ENCODE assay signal across 26 cellular contexts in genomic region chr18:46113751-46114150, GRCh38. TPM values are rescaled to one million over a fixed set of nuclear protein-coding genes. Genes with fewer than 3 reads are reported as not detected.
DNase-seq lines count a peak whose midpoint lies in the region; ATAC-seq, FAIRE-seq and TF ChIP-seq lines count a peak whose summit lies in the region.
"Had no signal": no experiment of that assay in that cellular context is flagged by ENCODE, and none has a peak within 500 bp of the region (broad histone marks: within the 10 kb centered on the region; RNA-seq: fewer than 3 reads in every experiment).

No MANE protein-coding gene starts in this region.

- H3K79me2 ChIP-seq in K562 (ENCODE audit: control insufficient read depth, insufficient read depth, low read length) (no peaks in the 10 kb centered on the region; the same call in 2 of the 3 replicates), hepatocyte (peaks cover 8% of the 10 kb centered on the region), parathyroid adenoma (no peaks in the 10 kb centered on the region)

- POLR2A ChIA-PET in K562 (lab: Yijun Ruan, JAX): interaction anchor here (1.4 to 1.8 kb wide), 3 partner anchors 12 to 60 kb away, joined by 3 to 9 read pairs (median 7); a partner anchor contains a TSS
- POLR2A ChIA-PET in MCF 10A (lab: Yijun Ruan, JAX): interaction anchor here (0.8 to 1.2 kb wide), 3 partner anchors 10 to 16 kb away, joined by 3 to 5 read pairs (median 3); partner anchors contain the start of gene ATP5F1A

- H3K9me3 ChIP-seq in cardiac muscle cell (ENCODE audit: low read depth) (no peaks in the 10 kb centered on the region), K562 (replicated peaks; ENCODE audit: control insufficient read depth, insufficient read depth, low read depth, low read length) (0 out of 2 replicates have a peak, but pooled peaks cover 2% of the 10 kb centered on the region), hepatocyte (ENCODE audit: low read depth) (no peaks in the 10 kb centered on the region), parathyroid adenoma (ENCODE audit: control insufficient read depth, low read length) (no peaks in the 10 kb centered on the region), transverse colon (no peaks in the 10 kb centered on the region)
- H3K9me3 ChIP-seq: A549, BE2C, HAP-1 had no signal

- H3K27ac Mint-ChIP-seq in MCF 10A (ENCODE audit: low read depth, unreplicated experiment): no peak overlapping the region
- H3K27ac Mint-ChIP-seq: CD4-positive, alpha-beta T cell; HFFc6 had no signal

- no peak for ATAC-seq in left cardiac atrium
- no peak for ATAC-seq in K562
- ATAC-seq: A549 had no signal

- 90% methylated on average over 1 of the region's 1 CpG for WGBS in K562 (ENCODE audit: insufficient coverage, low coverage, missing lambda C conversion rate)
- WGBS in hepatocyte (ENCODE audit: low lambda C conversion rate, missing lambda C conversion rate): 75% methylated on average over 1 of the region's 1 CpG
- WGBS in transverse colon (ENCODE audit: low coverage in 1 of 2), 2 donors: 86 to 91% methylated on average over 1 of the region's 1 CpG

- peaks cover 43% of the 10 kb centered on the region for H3K36me3 Mint-ChIP-seq in MCF 10A (ENCODE audit: insufficient read depth, unreplicated experiment)

- H3K9me2 ChIP-seq in hepatocyte (replicated peaks; ENCODE audit: insufficient read depth): no peaks in the 10 kb centered on the region

- H3K27me3 Mint-ChIP-seq in MCF 10A (ENCODE audit: insufficient read depth, unreplicated experiment): no peaks in the 10 kb centered on the region
- H3K27me3 Mint-ChIP-seq: CD4-positive, alpha-beta T cell; CD8-positive, alpha-beta memory T cell had no signal

- no peaks in the 10 kb centered on the region for H3K9me3 Mint-ChIP-seq in MCF 10A (ENCODE audit: unreplicated experiment)
- H3K9me3 Mint-ChIP-seq: CD4-positive, alpha-beta T cell; CD8-positive, alpha-beta memory T cell; HFFc6 had no signal

- CTCF ChIA-PET in K562 (lab: Yijun Ruan, JAX; ENCODE audit: low intra/inter-chr PET ratio): no interaction called here
- CTCF ChIA-PET in MCF 10A (lab: Yijun Ruan, JAX): interaction anchor here (0.7 to 0.8 kb wide), 2 partner anchors 59 to 73 kb away, joined by 3 to 4 read pairs; no protein-coding TSS in a partner anchor

- H3K4me1 ChIP-seq in cardiac muscle cell (ENCODE audit: low read depth) (peaks cover 8% of the 10 kb centered on the region), K562 (replicated peaks in 1 of 2; ENCODE audit: control insufficient read depth in 2 of 2, insufficient read depth in 2 of 2, low read length in 2 of 2) (no peaks in the 10 kb centered on the region), hepatocyte (ENCODE audit: insufficient read depth) (no peaks in the 10 kb centered on the region), parathyroid adenoma (peaks cover 8% of the 10 kb centered on the region), transverse colon (peaks cover 0 to 7% (median 3%) of the 10 kb centered on the region in 4 donors)
- H3K4me1 ChIP-seq: A549, BE2C had no signal

- in situ Hi-C loops in K562 (cut with MboI): no loop called here
- in situ Hi-C loops in transverse colon (cut with MboI; ENCODE audit: low pct_ligation_motif_present in 1 of 4, low pct_unique_long_range_greater_than_20kb in 1 of 4, low sequenced_read_pairs in 3 of 4): no loop called here

- H3K27me3 ChIP-seq in cardiac muscle cell (no peaks in the 10 kb centered on the region), K562 (ENCODE audit: control insufficient read depth in 2 of 2, insufficient read depth in 2 of 2, low read length in 2 of 2) (no peaks in the 10 kb centered on the region), hepatocyte (no peaks in the 10 kb centered on the region), parathyroid adenoma (ENCODE audit: control insufficient read depth, insufficient read depth, low read length) (no peaks in the 10 kb centered on the region), transverse colon (no peaks in the 10 kb centered on the region)
- H3K27me3 ChIP-seq: BE2C; BLaER1 treated with 17β-estradiol and CSF1 and Interleukin-3, amounts not matched to agents 10 nM and 100 nM had no signal

- BruUV-seq in K562 (replicated peaks; lab: Mats Ljungman, UMichigan) (no TSS peak), MCF 10A (replicated peaks; lab: Mats Ljungman, UMichigan) (no TSS peak)

- no peak overlapping the region for H3K9ac ChIP-seq in K562 (ENCODE audit: insufficient read depth in 1 of 2, low read depth in 2 of 2, low read length in 2 of 2)
- no peak overlapping the region for H3K9ac ChIP-seq in parathyroid adenoma
- H3K9ac ChIP-seq: BLaER1 treated with 17β-estradiol and CSF1 and Interleukin-3, amounts not matched to agents 10 nM and 100 nM had no signal

- no peak for FAIRE-seq in K562 (lab: Jason Lieb, UNC)
- FAIRE-seq: A549, GM12891, GM18507, H54 had no signal

- no peak for TF ChIP-seq RAD21 in K562 (CRISPR knock-in tag; conservative IDR thresholded peaks at IDR 0.05 in 1 of 2, IDR thresholded peaks at IDR 0.05 in 1 of 2)

- H3K27ac ChIP-seq in cardiac muscle cell: peak overlapping the region; percentile 55
- H3K27ac ChIP-seq in K562 (ENCODE audit: extremely low read depth, low read depth, low read length): no peak overlapping the region
- peak overlapping the region; percentile 20 for H3K27ac ChIP-seq in hepatocyte
- peak overlapping the region; percentile 54 for H3K27ac ChIP-seq in parathyroid adenoma
- no peak overlapping the region for H3K27ac ChIP-seq in transverse colon
- H3K27ac ChIP-seq: A549; BLaER1 treated with 17β-estradiol and CSF1 and Interleukin-3, amounts not matched to agents 10 nM and 100 nM had no signal

- H3K4me2 ChIP-seq in K562 (ENCODE audit: insufficient read depth, low read length) (no peak overlapping the region), hepatocyte (no peak overlapping the region), parathyroid adenoma (ENCODE audit: low read length) (peak overlapping the region; percentile 64)
- H3K4me2 ChIP-seq: A549; BLaER1 treated with 17β-estradiol and CSF1 and Interleukin-3, amounts not matched to agents 10 nM and 100 nM had no signal

- no peak for TF ChIP-seq POLR2A in K562 (conservative IDR thresholded peaks at IDR 0.05)
- no peak for TF ChIP-seq POLR2A in transverse colon (IDR thresholded peaks at IDR 0.05)

- H3K9me1 ChIP-seq in K562 (ENCODE audit: control insufficient read depth, insufficient read depth, low read length): no peaks in the 10 kb centered on the region

- no peak overlapping the region for H2AFZ ChIP-seq in K562 (ENCODE audit: low read depth, low read length)
- no peak overlapping the region for H2AFZ ChIP-seq in hepatocyte
- no peak overlapping the region for H2AFZ ChIP-seq in parathyroid adenoma

- H3K4me3 Mint-ChIP-seq in MCF 10A (ENCODE audit: unreplicated experiment): no peak overlapping the region
- H3K4me3 Mint-ChIP-seq: CD14-positive monocyte; CD4-positive, alpha-beta T cell; CD8-positive, alpha-beta memory T cell; HFFc6 had no signal

- no peak overlapping the region for H3K4me3 ChIP-seq in cardiac muscle cell
- no peak overlapping the region for H3K4me3 ChIP-seq in K562
- no peak overlapping the region for H3K4me3 ChIP-seq in hepatocyte
- peak overlapping the region; percentile 37 for H3K4me3 ChIP-seq in parathyroid adenoma (ENCODE audit: low read depth, low read length)
- no peak overlapping the region for H3K4me3 ChIP-seq in transverse colon
- H3K4me3 ChIP-seq: A549; BLaER1 treated with 17β-estradiol and CSF1 and Interleukin-3, amounts not matched to agents 10 nM and 100 nM; HAP-1 had no signal

- H4K20me1 ChIP-seq in K562 (replicated peaks; ENCODE audit: control insufficient read depth, insufficient read depth, low read length) (no peaks in the 10 kb centered on the region), hepatocyte (ENCODE audit: insufficient read depth, poor library complexity, severe bottlenecking) (no peaks in the 10 kb centered on the region)
- H4K20me1 ChIP-seq: BLaER1 treated with 17β-estradiol and CSF1 and Interleukin-3, amounts not matched to agents 10 nM and 100 nM had no signal

- TF ChIP-seq EP300 in K562 (IDR thresholded peaks at IDR 0.05; ENCODE audit: low read length) (no peak), transverse colon (IDR thresholded peaks at IDR 0.05; ENCODE audit: low read depth) (no peak)

- TF ChIP-seq CTCF in cardiac muscle cell (IDR thresholded peaks at IDR 0.05; ENCODE audit: low read depth, low read length) (no peak), K562 (IDR thresholded peaks at IDR 0.05 in 2 of 3, conservative IDR thresholded peaks at IDR 0.05 in 1 of 3; ENCODE audit: insufficient read depth in 2 of 3, low read depth in 1 of 3, low read length in 3 of 3) (no peak), hepatocyte (IDR thresholded peaks at IDR 0.05; ENCODE audit: poor library complexity) (no peak), parathyroid adenoma (IDR thresholded peaks at IDR 0.05) (no peak), transverse colon (IDR thresholded peaks at IDR 0.05) (no peak), MCF 10A (IDR thresholded peaks at IDR 0.05; ENCODE audit: unreplicated experiment) (no peak)

- intact Hi-C loops in left cardiac atrium (cut with DNase I): no loop called here
- intact Hi-C loops in K562 (cut with micrococcal nuclease): no loop called here
- intact Hi-C loops in transverse colon (cut with DNase I; ENCODE audit: low total_unique reads): no loop called here
- intact Hi-C loops in MCF 10A (cut with micrococcal nuclease): no loop called here

- DNase-seq in cardiac muscle cell (ENCODE audit: low read depth in 1 of 2, low spot score in 1 of 2): no peak
- DNase-seq in left cardiac atrium: no peak
- DNase-seq in K562 (ENCODE audit: extremely low read depth in 1 of 4, low spot score in 3 of 4): no peak
- no peak for DNase-seq in hepatocyte (ENCODE audit: low spot score)
- DNase-seq in midbrain (lab: John Stamatoyannopoulos, UW): no peak
- DNase-seq in transverse colon: no peak
- DNase-seq in MCF 10A (ENCODE audit: unreplicated experiment): no peak
- DNase-seq: 8988T; ACHN; AML-193; BE2C; CD4-positive, alpha-beta T cell; CD8-positive, alpha-beta memory T cell; DMS53; DMS79 treated with DMSO at 0.1 percent for 48 hours; GF-D8; GOT3; HFFc6 had no signal

- no peaks in the 10 kb centered on the region for H3K4me1 Mint-ChIP-seq in MCF 10A (ENCODE audit: insufficient read depth, unreplicated experiment)
- H3K4me1 Mint-ChIP-seq: CD14-positive monocyte had no signal

- H3K36me3 ChIP-seq in cardiac muscle cell (no peaks in the 10 kb centered on the region), K562 (ENCODE audit: control insufficient read depth, insufficient read depth, low read length) (peaks cover 33% of the 10 kb centered on the region; the same call in 2 of the 3 replicates), hepatocyte (replicated peaks; ENCODE audit: insufficient read depth, low read depth) (no peaks in the 10 kb centered on the region), parathyroid adenoma (ENCODE audit: control insufficient read depth, insufficient read depth, low read length) (no peaks in the 10 kb centered on the region), transverse colon (peaks cover 0 to 13% (median 4%) of the 10 kb centered on the region in 4 donors)
- H3K36me3 ChIP-seq: BE2C had no signal

RNA-seq across cellular contexts. Expression of gene HAUS1, which starts 9.6 kb away (rescaled TPM):
- total RNA-seq in cardiac muscle cell: 34.8 and 75.5 TPM in 2 replicates
- 74.2 and 75.8 TPM in 2 replicates for polyA plus RNA-seq in cardiac muscle cell
- total RNA-seq in left cardiac atrium: 1 to 10 TPM; 7.6 to 8.5 TPM
- 9.9 and 13.3 TPM in 2 replicates for total RNA-seq in K562 (2011; cell fraction: chromatin; rRNA removed; ENCODE audit: low replicate concordance)
- 5.2 and 6.1 TPM in 2 replicates for total RNA-seq in K562 (2011; cell fraction: nucleolus; rRNA removed)
- total RNA-seq in K562 (2011; cell fraction: nucleoplasm; rRNA removed): 8.0 and 14.1 TPM in 2 replicates
- total RNA-seq in K562 (2014; rRNA removed): 42.0 and 55.6 TPM in 2 replicates
- 70.0 and 81.9 TPM in 2 replicates for total RNA-seq in K562 (2014; rRNA removed; fragmentation: Illumina TruSeq; extraction: Trizol)
- total RNA-seq in K562 (2015; rRNA removed; fragmentation: Illumina TruSeq; extraction: Trizol): 52.4 and 59.7 TPM in 2 replicates
- total RNA-seq in K562 (2021): 45.6 and 51.1 TPM in 2 replicates
- 63.4 and 76.3 TPM in 2 replicates for polyA plus RNA-seq in K562 (2011; rRNA removed)
- 37.3 and 51.8 TPM in 2 replicates for polyA plus RNA-seq in K562 (2011; cell fraction: cytosol; rRNA removed)
- polyA plus RNA-seq in K562 (2011; cell fraction: nucleus; rRNA removed): 14.8 and 22.3 TPM in 2 replicates
- 57.5 and 62.5 TPM in 2 replicates for polyA plus RNA-seq in K562 (2012)
- 77.7 and 83.2 TPM in 2 replicates for polyA plus RNA-seq in K562 (2014; fragmentation: Illumina TruSeq; extraction: Trizol)
- 100 to 1,000 TPM; 131 to 135 TPM for polyA plus RNA-seq in K562 (2014; fragmentation: Nextera tagmentation; extraction: Ambion mirVana)
- polyA plus RNA-seq in K562 (2014; rRNA removed): 59.1 and 77.2 TPM in 2 replicates
- polyA minus RNA-seq in K562 (2011; rRNA and poly(A)+ RNA removed): 22.1 and 24.4 TPM in 2 replicates
- 23.8 and 28.5 TPM in 2 replicates for polyA minus RNA-seq in K562 (2011; cell fraction: cytosol; rRNA and poly(A)+ RNA removed)
- polyA minus RNA-seq in K562 (2011; cell fraction: nucleus; rRNA and poly(A)+ RNA removed): 6.6 and 9.1 TPM in 2 replicates
- 48.8 and 51.8 TPM in 2 replicates for total RNA-seq in hepatocyte
- 31.8 and 36.5 TPM in 2 replicates for polyA plus RNA-seq in hepatocyte
- 10 to 100 TPM in 2 of 4 donors, 1 to 10 TPM in 1, not detected in 1; 1.6 to 33.5 (median 19.8) TPM for total RNA-seq in transverse colon
- total RNA-seq in MCF 10A (2022): 14.9 and 21.6 TPM in 2 replicates

RNA-seq across cellular contexts. Expression of gene ATP5F1A, which starts 15.7 kb away (rescaled TPM):
- total RNA-seq in cardiac muscle cell (1,340 and 1,633 TPM in 2 replicates), left cardiac atrium (1,000 to 10,000 TPM; 1,001 to 1,121 TPM), K562 (2014; rRNA removed) (359 and 377 TPM in 2 replicates), K562 (2014; rRNA removed; fragmentation: Illumina TruSeq; extraction: Trizol) (517 and 529 TPM in 2 replicates), K562 (2015; rRNA removed; fragmentation: Illumina TruSeq; extraction: Trizol) (480 and 490 TPM in 2 replicates), K562 (2021) (401 and 403 TPM in 2 replicates), hepatocyte (931 and 979 TPM in 2 replicates), transverse colon (100 to 1,000 TPM; 284 to 811 (median 475) TPM), MCF 10A (2022) (363 and 458 TPM in 2 replicates)
- polyA plus RNA-seq in cardiac muscle cell (1,388 and 1,610 TPM in 2 replicates), K562 (2011; rRNA removed) (456 and 553 TPM in 2 replicates), K562 (2014; fragmentation: Illumina TruSeq; extraction: Trizol) (396 and 436 TPM in 2 replicates), K562 (2014; fragmentation: Nextera tagmentation; extraction: Ambion mirVana) (100 to 1,000 TPM; 690 to 762 TPM), K562 (2014; rRNA removed) (443 and 471 TPM in 2 replicates), hepatocyte (533 and 609 TPM in 2 replicates)
- total RNA-seq in K562 (2011; cell fraction: chromatin; rRNA removed; ENCODE audit: low replicate concordance): 237 and 420 TPM in 2 replicates
- total RNA-seq in K562 (2011; cell fraction: nucleolus; rRNA removed): 160 and 177 TPM in 2 replicates
- 216 and 234 TPM in 2 replicates for total RNA-seq in K562 (2011; cell fraction: nucleoplasm; rRNA removed)
- 493 and 750 TPM in 2 replicates for polyA plus RNA-seq in K562 (2011; cell fraction: cytosol; rRNA removed)
- polyA plus RNA-seq in K562 (2011; cell fraction: nucleus; rRNA removed): 217 and 371 TPM in 2 replicates
- polyA plus RNA-seq in K562 (2012): 313 and 360 TPM in 2 replicates
- 905 and 982 TPM in 2 replicates for polyA minus RNA-seq in K562 (2011; rRNA and poly(A)+ RNA removed)
- polyA minus RNA-seq in K562 (2011; cell fraction: cytosol; rRNA and poly(A)+ RNA removed): 286 and 314 TPM in 2 replicates
- polyA minus RNA-seq in K562 (2011; cell fraction: nucleus; rRNA and poly(A)+ RNA removed): 57.6 and 119 TPM in 2 replicates

RNA-seq across cellular contexts. Expression of gene PSTPIP2, which starts 41.7 kb away (rescaled TPM):
- total RNA-seq in cardiac muscle cell: 4.6 and 4.9 TPM in 2 replicates
- polyA plus RNA-seq in cardiac muscle cell: 4.7 and 5.1 TPM in 2 replicates
- 1 to 10 TPM; 2.5 to 3.2 TPM for total RNA-seq in left cardiac atrium
- total RNA-seq in K562 (2011; cell fraction: chromatin; rRNA removed; ENCODE audit: low replicate concordance): 17.8 and 49.9 TPM in 2 replicates
- 10.8 and 12.1 TPM in 2 replicates for total RNA-seq in K562 (2011; cell fraction: nucleolus; rRNA removed)
- 23.0 and 26.0 TPM in 2 replicates for total RNA-seq in K562 (2011; cell fraction: nucleoplasm; rRNA removed)
- 17.0 and 21.2 TPM in 2 replicates for total RNA-seq in K562 (2014; rRNA removed)
- 35.8 and 38.5 TPM in 2 replicates for total RNA-seq in K562 (2014; rRNA removed; fragmentation: Illumina TruSeq; extraction: Trizol)
- 26.8 and 29.3 TPM in 2 replicates for total RNA-seq in K562 (2015; rRNA removed; fragmentation: Illumina TruSeq; extraction: Trizol)
- 25.2 and 25.6 TPM in 2 replicates for total RNA-seq in K562 (2021)
- 25.5 and 33.6 TPM in 2 replicates for polyA plus RNA-seq in K562 (2011; rRNA removed)
- 14.6 and 20.0 TPM in 2 replicates for polyA plus RNA-seq in K562 (2011; cell fraction: cytosol; rRNA removed)
- polyA plus RNA-seq in K562 (2011; cell fraction: nucleus; rRNA removed): 10.5 and 14.2 TPM in 2 replicates
- 18.5 and 21.1 TPM in 2 replicates for polyA plus RNA-seq in K562 (2012)
- 35.6 and 45.7 TPM in 2 replicates for polyA plus RNA-seq in K562 (2014; fragmentation: Illumina TruSeq; extraction: Trizol)
- polyA plus RNA-seq in K562 (2014; fragmentation: Nextera tagmentation; extraction: Ambion mirVana): 10 to 100 TPM; 14.0 to 25.2 TPM
- polyA plus RNA-seq in K562 (2014; rRNA removed): 27.1 and 33.4 TPM in 2 replicates
- 24.4 and 27.2 TPM in 2 replicates for polyA minus RNA-seq in K562 (2011; rRNA and poly(A)+ RNA removed)
- 14.7 and 15.7 TPM in 2 replicates for polyA minus RNA-seq in K562 (2011; cell fraction: cytosol; rRNA and poly(A)+ RNA removed)
- 7.4 and 11.4 TPM in 2 replicates for polyA minus RNA-seq in K562 (2011; cell fraction: nucleus; rRNA and poly(A)+ RNA removed)
- 21.2 and 24.5 TPM in 2 replicates for total RNA-seq in hepatocyte
- 10.0 and 11.9 TPM in 2 replicates for polyA plus RNA-seq in hepatocyte
- total RNA-seq in transverse colon: 10 to 100 TPM in 2 of 4 donors, 1 to 10 TPM in 2; 2.6 to 21.9 (median 8.7) TPM
- total RNA-seq in MCF 10A (2022): 27.8 and 27.9 TPM in 2 replicates

Comparison
In these comparisons a context has a peak if more than half of its experiments do, and no peak if none do; other contexts are left out.
1. H3K27ac ChIP-seq: peak in cardiac muscle cell (single experiment), hepatocyte (single experiment) and parathyroid adenoma (single experiment); none in K562 (single experiment) and transverse colon (0 of 4).